In the genomic region with DNA sequence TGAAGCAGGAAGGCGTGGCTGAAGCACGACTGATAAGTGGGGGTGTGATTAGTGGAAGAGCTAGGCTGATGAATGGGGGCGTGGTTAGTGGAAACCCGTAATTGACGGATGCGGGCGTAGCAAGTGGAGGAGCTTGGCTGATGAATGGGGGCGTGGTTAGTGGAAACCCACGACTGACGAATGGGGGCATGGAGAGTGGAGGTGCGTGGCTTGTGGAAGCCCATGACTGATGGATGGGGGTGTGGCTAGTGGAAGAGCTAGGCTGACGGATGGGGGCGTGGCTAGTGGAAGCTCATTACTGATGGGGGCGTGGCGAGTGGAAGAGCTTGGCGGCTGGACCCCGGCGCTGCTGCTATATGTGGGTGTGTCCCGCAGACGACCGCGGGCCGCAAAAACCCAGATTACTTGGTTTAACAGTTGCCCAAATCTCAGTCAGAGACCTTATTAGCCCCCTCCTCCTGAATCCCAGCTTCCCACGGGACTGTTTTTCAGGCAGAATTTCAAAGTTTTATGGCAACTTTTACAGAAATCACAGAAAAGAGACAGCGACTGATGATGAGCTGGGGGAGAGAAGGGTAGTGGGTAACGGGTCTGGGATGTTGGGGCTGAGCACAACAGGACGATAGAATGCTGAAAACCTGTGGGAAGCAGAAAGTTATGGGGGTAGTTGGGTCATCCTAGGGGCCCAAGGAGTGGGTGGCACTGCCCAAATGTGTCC, we compare ENCODE assay signal across 1 cellular context.
TF ChIP-seq lines count a peak whose summit lies in the region.

No MANE protein-coding gene starts in this region.

TF ChIP-seq in PFSK-1, 5 proteins besides CTCF, POLR2A, EP300 and RAD21:
- TF ChIP-seq, protein P1, sequence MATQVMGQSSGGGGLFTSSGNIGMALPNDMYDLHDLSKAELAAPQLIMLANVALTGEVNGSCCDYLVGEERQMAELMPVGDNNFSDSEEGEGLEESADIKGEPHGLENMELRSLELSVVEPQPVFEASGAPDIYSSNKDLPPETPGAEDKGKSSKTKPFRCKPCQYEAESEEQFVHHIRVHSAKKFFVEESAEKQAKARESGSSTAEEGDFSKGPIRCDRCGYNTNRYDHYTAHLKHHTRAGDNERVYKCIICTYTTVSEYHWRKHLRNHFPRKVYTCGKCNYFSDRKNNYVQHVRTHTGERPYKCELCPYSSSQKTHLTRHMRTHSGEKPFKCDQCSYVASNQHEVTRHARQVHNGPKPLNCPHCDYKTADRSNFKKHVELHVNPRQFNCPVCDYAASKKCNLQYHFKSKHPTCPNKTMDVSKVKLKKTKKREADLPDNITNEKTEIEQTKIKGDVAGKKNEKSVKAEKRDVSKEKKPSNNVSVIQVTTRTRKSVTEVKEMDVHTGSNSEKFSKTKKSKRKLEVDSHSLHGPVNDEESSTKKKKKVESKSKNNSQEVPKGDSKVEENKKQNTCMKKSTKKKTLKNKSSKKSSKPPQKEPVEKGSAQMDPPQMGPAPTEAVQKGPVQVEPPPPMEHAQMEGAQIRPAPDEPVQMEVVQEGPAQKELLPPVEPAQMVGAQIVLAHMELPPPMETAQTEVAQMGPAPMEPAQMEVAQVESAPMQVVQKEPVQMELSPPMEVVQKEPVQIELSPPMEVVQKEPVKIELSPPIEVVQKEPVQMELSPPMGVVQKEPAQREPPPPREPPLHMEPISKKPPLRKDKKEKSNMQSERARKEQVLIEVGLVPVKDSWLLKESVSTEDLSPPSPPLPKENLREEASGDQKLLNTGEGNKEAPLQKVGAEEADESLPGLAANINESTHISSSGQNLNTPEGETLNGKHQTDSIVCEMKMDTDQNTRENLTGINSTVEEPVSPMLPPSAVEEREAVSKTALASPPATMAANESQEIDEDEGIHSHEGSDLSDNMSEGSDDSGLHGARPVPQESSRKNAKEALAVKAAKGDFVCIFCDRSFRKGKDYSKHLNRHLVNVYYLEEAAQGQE (IDR thresholded peaks at IDR 0.05; ENCODE audit: insufficient read depth in 1 of 2, low read depth in 2 of 2, low read length in 2 of 2), result no peak
- TF ChIP-seq SIN3A (IDR thresholded peaks at IDR 0.05; ENCODE audit: borderline replicate concordance, insufficient read depth, low read length) (peak; percentile 1; the same call in 1 of the 2 replicates), TAF1 (IDR thresholded peaks at IDR 0.05; ENCODE audit: borderline replicate concordance, insufficient read depth, low read length) (no peak), POLR2AphosphoS5 (IDR thresholded peaks at IDR 0.05; ENCODE audit: low read depth, low read length) (no peak), FOXP2 (optimal IDR thresholded peaks at IDR 0.05; ENCODE audit: borderline replicate concordance, extremely low read depth, extremely low read length, insufficient read depth) (no peak)
TF ChIP-seq in PFSK-1: peak in this region for 1.
